ENCODE assay signal across 13 cellular contexts in the genomic region with DNA sequence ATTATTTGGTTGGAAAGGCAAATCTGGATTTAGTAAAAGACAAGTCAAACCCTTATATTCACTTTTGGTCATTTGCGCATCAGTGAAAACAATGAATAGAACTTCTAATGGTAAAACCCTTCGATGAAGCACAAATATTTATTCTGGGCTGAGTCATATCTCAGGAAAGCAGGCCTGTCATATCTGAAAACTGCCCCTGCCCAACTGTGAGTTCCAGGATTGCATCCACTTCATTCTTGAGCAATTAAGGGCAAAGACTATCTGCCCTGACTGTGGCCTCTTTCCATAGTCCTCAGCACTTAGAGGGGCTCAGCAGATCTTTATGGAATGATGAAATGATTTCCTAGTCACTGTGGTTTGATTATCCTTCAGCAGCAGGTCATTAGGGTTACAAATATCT.
"Had no signal": no experiment of that assay in that cellular context is flagged by ENCODE, and none has a peak within 500 bp of the region (broad histone marks: within the 10 kb centered on the region; RNA-seq: fewer than 3 reads in every experiment).

No MANE protein-coding gene starts in this region.

- H3K4me3 ChIP-seq: lung, sigmoid colon had no signal

- H3K27ac ChIP-seq: sigmoid colon had no signal

- H3K36me3 ChIP-seq: sigmoid colon had no signal

- ATAC-seq: activated CD8-positive, alpha-beta T cell treated with anti-CD3 and anti-CD28 coated beads for 36 hours; activated T-cell treated with anti-CD3 and anti-CD28 coated beads, Interleukin-2, amount 50 U/mL, for 4 hours; left colon had no signal

- H3K27me3 ChIP-seq: sigmoid colon had no signal

- DNase-seq: activated B cell treated with CpG ODN at 0.5 μM for 24 hours; activated CD4-positive, alpha-beta T cell treated with anti-CD3 and anti-CD28 coated beads for 48 hours; activated CD8-positive, alpha-beta T cell treated with anti-CD3 and anti-CD28 coated beads for 36 hours; activated effector memory CD4-positive, alpha-beta T cell treated with Interleukin-2 at 50 U/mL for 16 hours; activated T-cell treated with anti-CD3 and anti-CD28 coated beads, Interleukin-2, amount 50 U/mL, for 4 hours; cortex of kidney; effector CD4-positive, alpha-beta T cell; head of caudate nucleus; left colon; midbrain; sigmoid colon; stimulated activated CD4-positive, alpha-beta T cell treated with anti-CD3 and anti-CD28 coated beads, Interleukin-1b, Interleukin-23, amount 100 ng/mL, for 48 hours had no signal

- H3K9me3 ChIP-seq: sigmoid colon had no signal

- H3K4me1 ChIP-seq: sigmoid colon had no signal
